11 cellular contexts compared by ENCODE assay signal in genomic region chr14:103118019-103118662, GRCh38. TPM values are rescaled to one million over a fixed set of nuclear protein-coding genes. Genes with fewer than 3 reads are reported as not detected.
DNase-seq lines count a peak whose midpoint lies in the region; ATAC-seq lines count a peak whose summit lies in the region.
"Had no signal": no experiment of that assay in that cellular context is flagged by ENCODE, and none has a peak within 500 bp of the region (broad histone marks: within the 10 kb centered on the region; RNA-seq: fewer than 3 reads in every experiment).

No MANE protein-coding gene starts in this region.

- H3K27ac Mint-ChIP-seq in CD8-positive, alpha-beta memory T cell: no peak overlapping the region
- H3K27ac Mint-ChIP-seq in activated naive CD4-positive, alpha-beta T cell treated with anti-CD3 and anti-CD28 coated beads, Interleukin-2, amount 50 U/mL, for 72 hours: no peak overlapping the region
- H3K27ac Mint-ChIP-seq: activated naive CD4-positive, alpha-beta T cell treated with anti-CD3 and anti-CD28 coated beads for 36 hours; naive thymus-derived CD8-positive, alpha-beta T cell had no signal

- ATAC-seq in activated naive CD4-positive, alpha-beta T cell treated with anti-CD3 and anti-CD28 coated beads, Interleukin-2, amount 50 U/mL, for 72 hours: no peak
- ATAC-seq: naive thymus-derived CD8-positive, alpha-beta T cell had no signal

- peaks cover 7% of the 10 kb centered on the region for H3K4me1 ChIP-seq in CD8-positive, alpha-beta memory T cell (ENCODE audit: insufficient read depth, low read length)

- peaks cover 6 to 13% (median 8%) of the 10 kb centered on the region in 3 donors for H3K4me1 Mint-ChIP-seq in CD8-positive, alpha-beta memory T cell

- peak overlapping the region; percentile 79 for H3K27ac ChIP-seq in CD8-positive, alpha-beta memory T cell (ENCODE audit: low read depth, low read length)

- H3K4me3 Mint-ChIP-seq in CD8-positive, alpha-beta memory T cell: no peak overlapping the region
- H3K4me3 Mint-ChIP-seq: activated naive CD4-positive, alpha-beta T cell treated with anti-CD3 and anti-CD28 coated beads for 36 hours; naive thymus-derived CD8-positive, alpha-beta T cell had no signal

- H3K36me3 ChIP-seq in CD8-positive, alpha-beta memory T cell (ENCODE audit: insufficient read depth, low read length): no peaks in the 10 kb centered on the region

- no peak overlapping the region for H3K4me3 ChIP-seq in CD8-positive, alpha-beta memory T cell (ENCODE audit: low read length)

- H3K27me3 ChIP-seq in CD8-positive, alpha-beta memory T cell (ENCODE audit: insufficient read depth, low read length, poor library complexity, severe bottlenecking): peaks cover 4% of the 10 kb centered on the region

- H3K36me3 Mint-ChIP-seq in CD8-positive, alpha-beta memory T cell: no peaks in the 10 kb centered on the region
- H3K36me3 Mint-ChIP-seq in activated naive CD4-positive, alpha-beta T cell treated with anti-CD3 and anti-CD28 coated beads, Interleukin-2, amount 50 U/mL, for 72 hours: no peaks in the 10 kb centered on the region
- H3K36me3 Mint-ChIP-seq: naive thymus-derived CD8-positive, alpha-beta T cell had no signal

- intact Hi-C loops in cardiac septum (cut with DNase I): no loop called here
- intact Hi-C loops in posterior vena cava (cut with DNase I): no loop called here

- CTCF ChIA-PET in CD8-positive, alpha-beta memory T cell (lab: Charles Lee): interaction anchor here (3.6 kb wide), 1 partner anchor 13 kb away, joined by 12 read pairs; no protein-coding TSS in a partner anchor

- H3K9me3 Mint-ChIP-seq in CD8-positive, alpha-beta memory T cell: no peaks in the 10 kb centered on the region
- no peaks in the 10 kb centered on the region for H3K9me3 Mint-ChIP-seq in activated naive CD4-positive, alpha-beta T cell treated with anti-CD3 and anti-CD28 coated beads, Interleukin-2, amount 50 U/mL, for 72 hours
- H3K9me3 Mint-ChIP-seq: activated naive CD4-positive, alpha-beta T cell treated with anti-CD3 and anti-CD28 coated beads for 36 hours; naive thymus-derived CD8-positive, alpha-beta T cell had no signal

- peaks cover 19 to 20% of the 10 kb centered on the region in 2 donors for H3K27me3 Mint-ChIP-seq in CD8-positive, alpha-beta memory T cell

- H3K9me3 ChIP-seq in CD8-positive, alpha-beta memory T cell (ENCODE audit: low read length): no peaks in the 10 kb centered on the region

- POLR2A ChIA-PET in CD8-positive, alpha-beta memory T cell (lab: Charles Lee): no interaction called here

- in situ Hi-C loops in SK-MEL-5 (cut with HindIII; ENCODE audit: low pct_unique_long_range_greater_than_20kb, low sequenced_read_pairs): no loop called here
- in situ Hi-C loops in G401 (cut with HindIII; ENCODE audit: low sequenced_read_pairs): no loop called here

- no peak for DNase-seq in CD8-positive, alpha-beta memory T cell
- DNase-seq in SK-MEL-5 (ENCODE audit: low read depth, low spot score) (peak; percentile 16), cardiac septum (ENCODE audit: low spot score) (peak; percentile 96), posterior vena cava (ENCODE audit: low spot score) (peak; percentile 94), NCI-H2227 (lab: John Stamatoyannopoulos, UW; ENCODE audit: unreplicated experiment) (no peak), G401 (ENCODE audit: low spot score) (no peak)
- DNase-seq in activated naive CD4-positive, alpha-beta T cell treated with anti-CD3 and anti-CD28 coated beads, Interleukin-2, amount 50 U/mL, for 72 hours (ENCODE audit: low spot score in 2 of 2): no peak
- DNase-seq in stimulated activated naive CD4-positive, alpha-beta T cell treated with Interleukin-2 at 50 U/mL for 16 hours (lab: John Stamatoyannopoulos, UW): no peak
- DNase-seq: activated naive CD4-positive, alpha-beta T cell treated with anti-CD3 and anti-CD28 coated beads for 36 hours; naive thymus-derived CD8-positive, alpha-beta T cell; NCI-H524 treated with DMSO at 0.1 percent for 48 hours had no signal

RNA-seq across cellular contexts. Expression of gene TNFAIP2, which starts 5.1 kb away (rescaled TPM):
- 1 to 10 TPM in 1 of 2 experiments, under 1 TPM in 1; 0.70 to 1.4 TPM for total RNA-seq in CD8-positive, alpha-beta memory T cell
- not detected for polyA plus RNA-seq in CD8-positive, alpha-beta memory T cell
- 0.29 TPM in 1 of 2 replicates, not detected in the other for total RNA-seq in SK-MEL-5 (2014; rRNA removed; shearing (Covaris generic))
- 0.44 TPM in 1 of 2 replicates, not detected in the other for polyA plus RNA-seq in SK-MEL-5 (2015; cell fraction: cytosol; rRNA removed)
- 0.95 TPM in 1 of 2 replicates, not detected in the other for polyA plus RNA-seq in SK-MEL-5 (2015; cell fraction: nucleus; rRNA removed)
- total RNA-seq in cardiac septum: 31.3 TPM
- total RNA-seq in posterior vena cava: 100 to 1,000 TPM in 1 of 2 donors, 10 to 100 TPM in 1; 71.4 to 112 TPM
- 4.5 and 26.1 TPM in 2 replicates for total RNA-seq in G401 (2014; rRNA removed; shearing (Covaris generic))
- total RNA-seq in activated naive CD4-positive, alpha-beta T cell treated with anti-CD3 and anti-CD28 coated beads, Interleukin-2, amount 50 U/mL, for 72 hours: 1 to 10 TPM in 1 of 2 donors, under 1 TPM in 1; 0.80 to 2.1 TPM
- polyA plus RNA-seq: naive thymus-derived CD8-positive, alpha-beta T cell had no signal

RNA-seq across cellular contexts. Expression of gene EXOC3L4, which starts 23.6 kb away (rescaled TPM):
- total RNA-seq in CD8-positive, alpha-beta memory T cell: not detected
- not detected for polyA plus RNA-seq in CD8-positive, alpha-beta memory T cell
- not detected in 2 replicates for total RNA-seq in SK-MEL-5 (2014; rRNA removed; shearing (Covaris generic))
- not detected in 2 replicates for polyA plus RNA-seq in SK-MEL-5 (2015; cell fraction: cytosol; rRNA removed)
- not detected in 2 replicates for polyA plus RNA-seq in SK-MEL-5 (2015; cell fraction: nucleus; rRNA removed)
- total RNA-seq in cardiac septum: 0.46 TPM
- total RNA-seq in posterior vena cava: 1 to 10 TPM; 1.0 to 2.5 TPM
- total RNA-seq in G401 (2014; rRNA removed; shearing (Covaris generic)): 0.86 and 1.6 TPM in 2 replicates
- not detected for total RNA-seq in activated naive CD4-positive, alpha-beta T cell treated with anti-CD3 and anti-CD28 coated beads, Interleukin-2, amount 50 U/mL, for 72 hours
- total RNA-seq: activated naive CD4-positive, alpha-beta T cell treated with anti-CD3 and anti-CD28 coated beads for 36 hours; naive thymus-derived CD8-positive, alpha-beta T cell had no signal
- polyA plus RNA-seq: naive thymus-derived CD8-positive, alpha-beta T cell had no signal

RNA-seq across cellular contexts. Expression of gene LBHD2, which starts 34.1 kb away (rescaled TPM):
- not detected for total RNA-seq in CD8-positive, alpha-beta memory T cell
- polyA plus RNA-seq in CD8-positive, alpha-beta memory T cell: not detected
- total RNA-seq in SK-MEL-5 (2014; rRNA removed; shearing (Covaris generic)): not detected in 2 replicates
- not detected in 2 replicates for polyA plus RNA-seq in SK-MEL-5 (2015; cell fraction: cytosol; rRNA removed)
- polyA plus RNA-seq in SK-MEL-5 (2015; cell fraction: nucleus; rRNA removed): not detected in 2 replicates
- total RNA-seq in cardiac septum (not detected), posterior vena cava (not detected)
- total RNA-seq in G401 (2014; rRNA removed; shearing (Covaris generic)): not detected in 2 replicates
- total RNA-seq in activated naive CD4-positive, alpha-beta T cell treated with anti-CD3 and anti-CD28 coated beads, Interleukin-2, amount 50 U/mL, for 72 hours: not detected
- total RNA-seq: activated naive CD4-positive, alpha-beta T cell treated with anti-CD3 and anti-CD28 coated beads for 36 hours; naive thymus-derived CD8-positive, alpha-beta T cell had no signal
- polyA plus RNA-seq: naive thymus-derived CD8-positive, alpha-beta T cell had no signal

Comparison
In these comparisons a context has a peak if more than half of its experiments do, and no peak if none do; other contexts are left out.
1. DNase-seq: peak in SK-MEL-5 (single experiment), cardiac septum (single experiment) and posterior vena cava (single experiment); none in CD8-positive, alpha-beta memory T cell (0 of 5), NCI-H2227 (single experiment), G401 (single experiment), activated naive CD4-positive, alpha-beta T cell treated with anti-CD3 and anti-CD28 coated beads, Interleukin-2, amount 50 U/mL, for 72 hours (0 of 2) and stimulated activated naive CD4-positive, alpha-beta T cell treated with Interleukin-2 at 50 U/mL for 16 hours (single experiment).